In genomic region chr6:127073222-127073621, GRCh38 we compare ENCODE assay signal across 18 cellular contexts. TPM values are rescaled to one million over a fixed set of nuclear protein-coding genes. Genes with fewer than 3 reads are reported as not detected.
DNase-seq lines count a peak whose midpoint lies in the region; ATAC-seq lines count a peak whose summit lies in the region.
"Had no signal": no experiment of that assay in that cellular context is flagged by ENCODE, and none has a peak within 500 bp of the region (broad histone marks: within the 10 kb centered on the region; RNA-seq: fewer than 3 reads in every experiment).

No MANE protein-coding gene starts in this region.

- peak; percentile 76 for ATAC-seq in GM19395 (IDR thresholded peaks at IDR 0.05; ENCODE audit: unreplicated experiment)
- ATAC-seq in HG02840 (IDR thresholded peaks at IDR 0.05; ENCODE audit: low FRiP score, unreplicated experiment): peak; percentile 87
- peak; percentile 80 for ATAC-seq in HG03378 (IDR thresholded peaks at IDR 0.05; ENCODE audit: unreplicated experiment)
- ATAC-seq in stimulated activated naive CD8-positive, alpha-beta T cell treated with anti-CD3 and anti-CD28 coated beads, Interleukin-15, Interleukin-2, amounts not matched to agents 100 U/mL and 50 U/mL, for 24 hours: no peak
- ATAC-seq: activated CD8-positive, alpha-beta T cell treated with anti-CD3 and anti-CD28 coated beads, Interleukin-2, amount 10 ng/mL, durations not matched to agents 7 days and 5 days had no signal

- DNase-seq in DMS53 treated with DMSO at 0.1 percent for 48 hours (lab: John Stamatoyannopoulos, UW; ENCODE audit: unreplicated experiment) (peak; percentile 9), AML-193 (lab: John Stamatoyannopoulos, UW) (no peak), HT-29 (ENCODE audit: low spot score) (no peak), NCI-H526 (lab: John Stamatoyannopoulos, UW) (no peak)
- no peak for DNase-seq in stimulated activated naive CD8-positive, alpha-beta T cell treated with anti-CD3 and anti-CD28 coated beads, Interleukin-15, Interleukin-2, amounts not matched to agents 100 U/mL and 50 U/mL, for 24 hours
- DNase-seq: activated CD8-positive, alpha-beta T cell treated with anti-CD3 and anti-CD28 coated beads, Interleukin-2, amount 10 ng/mL, durations not matched to agents 7 days and 5 days; adrenal gland; CD8-positive, alpha-beta memory T cell; left ventricle myocardium inferior; MM.1S; NCI-H2081; NCI-H82; spleen had no signal

RNA-seq across cellular contexts. Expression of gene RSPO3, which starts 45.2 kb away (rescaled TPM):
- total RNA-seq in HT-29 (2014; rRNA removed; shearing (Covaris generic)): not detected in 2 replicates
- total RNA-seq: A172; activated CD8-positive, alpha-beta T cell treated with anti-CD3 and anti-CD28 coated beads, Interleukin-2, amount 10 ng/mL, durations not matched to agents 7 days and 5 days; activated T-helper 2 cell treated with anti-CD3 and anti-CD28 coated beads, Interferon-gamma antibody, Interleukin-2, Interleukin-4, amounts not matched to agents 10 μg/mL and 5 μg/mL and 100 μg/mL, durations not matched to agents 14 hours and 24 hours and 36 hours; CD8-positive, alpha-beta memory T cell had no signal
